ENCODE assay signal across 1 cellular context in genomic region chr16:29635902-29636301, GRCh38. TPM values are rescaled to one million over a fixed set of nuclear protein-coding genes. Genes with fewer than 3 reads are reported as not detected.
"Had no signal": no experiment of that assay in that cellular context is flagged by ENCODE, and none has a peak within 500 bp of the region (broad histone marks: within the 10 kb centered on the region; RNA-seq: fewer than 3 reads in every experiment).

No MANE protein-coding gene starts in this region.

RNA-seq across cellular contexts. Expression of gene SPN, which starts 27.1 kb away (rescaled TPM):
- total RNA-seq: GM23248 had no signal
